Comparison of ENCODE assay signal across 9 cellular contexts in genomic region chr15:80776420-80777045, GRCh38. TPM values are rescaled to one million over a fixed set of nuclear protein-coding genes. Genes with fewer than 3 reads are reported as not detected.
DNase-seq lines count a peak whose midpoint lies in the region; ATAC-seq and TF ChIP-seq lines count a peak whose summit lies in the region.
"Had no signal": no experiment of that assay in that cellular context is flagged by ENCODE, and none has a peak within 500 bp of the region (broad histone marks: within the 10 kb centered on the region; RNA-seq: fewer than 3 reads in every experiment).

No MANE protein-coding gene starts in this region.

- no peaks in the 10 kb centered on the region for H4K20me1 ChIP-seq in Karpas-422 (ENCODE audit: insufficient read depth, low read depth, low read length)

- TF ChIP-seq POLR2A in prostate gland (IDR thresholded peaks at IDR 0.05), result no peak

- H3K27me3 ChIP-seq in Karpas-422 (ENCODE audit: low read length) (no peaks in the 10 kb centered on the region), prostate gland (replicated peaks; ENCODE audit: insufficient read depth) (no peaks in the 10 kb centered on the region), aorta (ENCODE audit: control insufficient read depth in 1 of 2, insufficient read depth in 2 of 2, low read length in 1 of 2) (no peaks in the 10 kb centered on the region)

- H3K4me1 ChIP-seq in Karpas-422 (ENCODE audit: low read length) (no peaks in the 10 kb centered on the region), prostate gland (replicated peaks) (peaks cover 6% of the 10 kb centered on the region), aorta (ENCODE audit: control insufficient read depth in 1 of 2, insufficient read depth in 2 of 2, low read length in 2 of 2) (no peaks in the 10 kb centered on the region)

- DNase-seq in DMS114 treated with DMSO at 0.1 percent for 48 hours (lab: John Stamatoyannopoulos, UW; ENCODE audit: unreplicated experiment), result peak; percentile 51
- peak; percentile 77 for DNase-seq in Karpas-422
- DNase-seq in SKM-1 (lab: John Stamatoyannopoulos, UW; ENCODE audit: unreplicated experiment), result peak; percentile 55
- DNase-seq in activated naive CD8-positive, alpha-beta T cell treated with anti-CD3 and anti-CD28 coated beads, Interleukin-2, amount 50 U/mL, for 16 hours (ENCODE audit: low read depth, low spot score), result peak; percentile 30
- peak; percentile 62 for DNase-seq in Right ventricle myocardium superior
- DNase-seq in prostate gland (ENCODE audit: low spot score), result peak; percentile 74
- DNase-seq in aorta, result peak in 1 of 2 donors; percentile 73

- no peak overlapping the region for H3K4me2 ChIP-seq in Karpas-422 (ENCODE audit: low read depth, low read length, poor library complexity, severe bottlenecking)

- TF ChIP-seq CTCF in prostate gland (IDR thresholded peaks at IDR 0.05), result peak; percentile 75 to 91 (median 80)

- H3K9me3 ChIP-seq in Karpas-422 (ENCODE audit: low read length), result no peaks in the 10 kb centered on the region
- H3K9me3 ChIP-seq in prostate gland, result no peaks in the 10 kb centered on the region
- H3K9me3 ChIP-seq in aorta (ENCODE audit: control insufficient read depth, low read length), result no peaks in the 10 kb centered on the region

- H3K36me3 ChIP-seq in Karpas-422 (ENCODE audit: insufficient read depth, low read length) (no peaks in the 10 kb centered on the region), prostate gland (no peaks in the 10 kb centered on the region), aorta (ENCODE audit: control insufficient read depth in 1 of 2, insufficient read depth in 2 of 2, low read length in 1 of 2) (no peaks in the 10 kb centered on the region)

- no peak overlapping the region for H3K9ac ChIP-seq in Karpas-422 (ENCODE audit: low read length)

- intact Hi-C loops in Right ventricle myocardium superior (cut with DNase I), result loop anchor here (5.0 kb wide), 3 partner anchors 159 to 319 kb away; no protein-coding TSS in a partner anchor
- intact Hi-C loops in prostate gland (cut with DNase I), result loop anchor here (2.0 to 5.0 kb wide), 4 partner anchors 159 to 304 kb away; no protein-coding TSS in a partner anchor
- intact Hi-C loops in aorta (cut with DNase I), result loop anchor here (2.0 to 5.0 kb wide), 5 partner anchors 84 to 322 kb away; no protein-coding TSS in a partner anchor

- H3K4me3 ChIP-seq in Karpas-422 (ENCODE audit: low read length) (no peak overlapping the region), prostate gland (no peak overlapping the region), aorta (ENCODE audit: low read length in 2 of 2) (no peak overlapping the region)

- no peaks in the 10 kb centered on the region for H3K79me2 ChIP-seq in Karpas-422 (ENCODE audit: low read length)

- no peaks in the 10 kb centered on the region for H3K9me2 ChIP-seq in Karpas-422 (replicated peaks; ENCODE audit: insufficient read depth, low read length)

- H3K27ac ChIP-seq in Karpas-422 (ENCODE audit: low read length) (no peak overlapping the region), prostate gland (peak overlapping the region; percentile 71 to 80), aorta (ENCODE audit: low read depth in 1 of 2, low read length in 2 of 2) (no peak overlapping the region)

- WGBS in prostate gland, result 37% methylated on average over 5 of the region's 5 CpGs
- 30 to 37% methylated on average over 5 of the region's 5 CpGs for whole genome bisulfite sequencing in aorta, 2 donors

- H2AFZ ChIP-seq in Karpas-422 (ENCODE audit: low read length), result no peak overlapping the region

- peak; percentile 64 for ATAC-seq in Right ventricle myocardium superior (ENCODE audit: poor library complexity)
- peak; percentile 61 for ATAC-seq in aorta (ENCODE audit: low FRiP score)
- ATAC-seq in HG03280 (IDR thresholded peaks at IDR 0.05; ENCODE audit: unreplicated experiment), result no peak

RNA-seq across cellular contexts. Expression of gene CEMIP, which starts 2.6 kb away (rescaled TPM):
- not detected in 2 replicates for total RNA-seq in Karpas-422 (2014; rRNA removed; shearing (Covaris generic); ENCODE audit: low replicate concordance)
- total RNA-seq in Right ventricle myocardium superior, result not detected
- 10 to 100 TPM in 1 of 2 donors, 1 to 10 TPM in 1; 1.6 to 13.5 TPM for total RNA-seq in prostate gland
- 10 to 100 TPM in 1 of 2 donors, 1 to 10 TPM in 1; 7.5 to 12.1 TPM for total RNA-seq in aorta
- polyA plus RNA-seq in aorta, result under 1 TPM; under 0.01 to 0.10 TPM
- total RNA-seq: activated CD8-positive, alpha-beta memory T cell treated with anti-CD3 and anti-CD28 coated beads for 36 hours had no signal

Comparison
In these comparisons a context has a peak if more than half of its experiments do, and no peak if none do; other contexts are left out.
1. H3K27ac ChIP-seq: peak in prostate gland (2 of 2); none in Karpas-422 (single experiment) and aorta (0 of 2).